29 cellular contexts compared by ENCODE assay signal in genomic region chr2:134225173-134225572, GRCh38.
"Had no signal": no experiment of that assay in that cellular context is flagged by ENCODE, and none has a peak within 500 bp of the region (broad histone marks: within the 10 kb centered on the region; RNA-seq: fewer than 3 reads in every experiment).

No MANE protein-coding gene starts in this region.

- H3K36me3 ChIP-seq: breast epithelium, esophagus muscularis mucosa, ovary, sigmoid colon, vagina had no signal

- H2AFZ ChIP-seq: hepatocyte had no signal

- H3K27me3 Mint-ChIP-seq: activated T-cell treated with anti-CD3 and anti-CD28 coated beads, Interleukin-2, amount 50 U/mL, for 24 hours; central memory CD8-positive, alpha-beta T cell; dendritic cell treated with granulocyte-macrophage colony-stimulating factor and Interleukin-4, amounts not matched to agents 40 ng/mL and 50 ng/mL, for 4 days; naive thymus-derived CD4-positive, alpha-beta T cell; progenitor cell of endocrine pancreas; stimulated activated memory B cell treated with anti-CD40 and anti-IgM and Interleukin-4, amounts not matched to agents 10 μg/mL and 1 μg/mL and 100 μg/mL, for 72 hours; stimulated activated naive CD8-positive, alpha-beta T cell treated with anti-CD3 and anti-CD28 coated beads, Interleukin-15, amount 100 ng/mL, for 72 hours; T-cell; type B pancreatic cell had no signal

- ATAC-seq: left cardiac atrium; naive thymus-derived CD4-positive, alpha-beta T cell; stimulated activated memory B cell treated with anti-CD40 and anti-IgM and Interleukin-4, amounts not matched to agents 10 μg/mL and 1 μg/mL and 100 μg/mL, for 72 hours; stimulated activated naive CD8-positive, alpha-beta T cell treated with anti-CD3 and anti-CD28 coated beads, Interleukin-15, amount 100 ng/mL, for 72 hours; T-cell had no signal

- H3K4me3 ChIP-seq: breast epithelium, esophagus muscularis mucosa, hepatocyte, ovary, sigmoid colon, vagina had no signal

- DNase-seq: activated CD4-positive, alpha-beta T cell treated with anti-CD3 and anti-CD28 coated beads for 4 hours; activated CD4-positive, alpha-beta T cell treated with anti-CD3 and anti-CD28 coated beads, Interleukin-2, amount 50 U/mL, for 48 hours; activated CD8-positive, alpha-beta memory T cell treated with anti-CD3 and anti-CD28 coated beads, Interleukin-2, amount 50 U/mL, for 48 hours; activated gamma-delta T cell treated with Interleukin-2 at 50 U/mL for 16 hours; activated naive CD4-positive, alpha-beta T cell treated with anti-CD3 and anti-CD28 coated beads, Interleukin-2, amount 50 U/mL, for 16 hours; activated T-cell treated with anti-CD3 and anti-CD28 coated beads, Interleukin-2, amount 50 U/mL, for 24 hours; endodermal cell; islet precursor cell; left cardiac atrium; midbrain; naive thymus-derived CD4-positive, alpha-beta T cell; ovary; sigmoid colon; small intestine; stimulated activated CD4-positive, alpha-beta T cell treated with anti-CD3 and anti-CD28 coated beads, Interleukin-4, amount 100 ng/mL, for 24 hours; stimulated activated naive CD8-positive, alpha-beta T cell treated with anti-CD3 and anti-CD28 coated beads, Interleukin-15, amount 100 ng/mL, for 72 hours; substantia nigra; T-cell had no signal

- H3K4me1 ChIP-seq: breast epithelium had no signal

- H3K9me3 Mint-ChIP-seq: central memory CD8-positive, alpha-beta T cell had no signal

- H3K27ac ChIP-seq: breast epithelium, esophagus muscularis mucosa, hepatocyte, ovary, sigmoid colon, vagina, VCaP had no signal

- H3K27me3 ChIP-seq: breast epithelium, esophagus muscularis mucosa, hepatocyte, ovary, sigmoid colon, vagina had no signal

- H3K27ac Mint-ChIP-seq: activated T-cell treated with anti-CD3 and anti-CD28 coated beads, Interleukin-2, amount 50 U/mL, for 24 hours; endodermal cell; naive thymus-derived CD4-positive, alpha-beta T cell; progenitor cell of endocrine pancreas; stimulated activated memory B cell treated with anti-CD40 and anti-IgM and Interleukin-4, amounts not matched to agents 10 μg/mL and 1 μg/mL and 100 μg/mL, for 72 hours; stimulated activated naive CD8-positive, alpha-beta T cell treated with anti-CD3 and anti-CD28 coated beads, Interleukin-15, amount 100 ng/mL, for 72 hours; T-helper 2 cell treated with Interferon-gamma antibody and Interleukin-4, amounts not matched to agents 5 μg/mL and 100 μg/mL, for 36 hours; type B pancreatic cell had no signal

- H3K4me3 Mint-ChIP-seq: activated T-cell treated with anti-CD3 and anti-CD28 coated beads, Interleukin-2, amount 50 U/mL, for 24 hours; central memory CD8-positive, alpha-beta T cell; dendritic cell treated with granulocyte-macrophage colony-stimulating factor and Interleukin-4, amounts not matched to agents 40 ng/mL and 50 ng/mL, for 4 days; naive thymus-derived CD4-positive, alpha-beta T cell; stimulated activated memory B cell treated with anti-CD40 and anti-IgM and Interleukin-4, amounts not matched to agents 10 μg/mL and 1 μg/mL and 100 μg/mL, for 72 hours; stimulated activated naive CD8-positive, alpha-beta T cell treated with anti-CD3 and anti-CD28 coated beads, Interleukin-15, amount 100 ng/mL, for 72 hours; T-cell; T-helper 2 cell treated with Interferon-gamma antibody and Interleukin-4, amounts not matched to agents 5 μg/mL and 100 μg/mL, for 36 hours; type B pancreatic cell had no signal

- H3K9me3 ChIP-seq: ovary, vagina had no signal

- H3K4me2 ChIP-seq: hepatocyte had no signal
